13 cellular contexts compared by ENCODE assay signal in genomic region chr4:91198951-91199350, GRCh38.
DNase-seq lines count a peak whose midpoint lies in the region; ATAC-seq and TF ChIP-seq lines count a peak whose summit lies in the region.
"Had no signal": no experiment of that assay in that cellular context is flagged by ENCODE, and none has a peak within 500 bp of the region (broad histone marks: within the 10 kb centered on the region; RNA-seq: fewer than 3 reads in every experiment).

No MANE protein-coding gene starts in this region.

- H3K27me3 ChIP-seq in OCI-LY3 (ENCODE audit: low read depth, low read length), result no peaks in the 10 kb centered on the region
- no peaks in the 10 kb centered on the region for H3K27me3 ChIP-seq in CD8-positive, alpha-beta memory T cell (ENCODE audit: insufficient read depth, low read length, poor library complexity, severe bottlenecking)
- H3K27me3 ChIP-seq: adrenal gland had no signal

- ATAC-seq in GM21786 (IDR thresholded peaks at IDR 0.05; ENCODE audit: unreplicated experiment) (peak; percentile 54), HG03342 (IDR thresholded peaks at IDR 0.05; ENCODE audit: unreplicated experiment) (no peak)

- no peak overlapping the region for H3K4me3 Mint-ChIP-seq in CD8-positive, alpha-beta memory T cell
- H3K4me3 Mint-ChIP-seq: CD4-positive, CD25-positive, alpha-beta regulatory T cell; nephron progenitor cell had no signal

- H3K9ac ChIP-seq in OCI-LY3 (ENCODE audit: low read length), result no peak overlapping the region

- peaks cover 0 to 11% (median 4%) of the 10 kb centered on the region in 5 donors for H3K9me3 Mint-ChIP-seq in CD8-positive, alpha-beta memory T cell
- H3K9me3 Mint-ChIP-seq: nephron progenitor cell had no signal

- H3K36me3 Mint-ChIP-seq in CD8-positive, alpha-beta memory T cell, result no peaks in the 10 kb centered on the region
- H3K36me3 Mint-ChIP-seq: CD4-positive, CD25-positive, alpha-beta regulatory T cell had no signal

- peak overlapping the region; percentile 25; the same call in 1 of the 2 replicates for H3K4me3 ChIP-seq in OCI-LY3 (ENCODE audit: low read length)
- H3K4me3 ChIP-seq in CD8-positive, alpha-beta memory T cell (ENCODE audit: low read length), result no peak overlapping the region

- in situ Hi-C loops in ACHN (cut with HindIII; ENCODE audit: low pct_ligation_motif_present, low pct_unique_long_range_greater_than_20kb, low sequenced_read_pairs), result no loop called here

- DNase-seq in ACHN (peak; percentile 42), glomerular visceral epithelial cell (ENCODE audit: extremely low spot score) (peak; percentile 9), DMS79 treated with DMSO at 0.1 percent for 48 hours (lab: John Stamatoyannopoulos, UW) (no peak), MV-4-11 (lab: John Stamatoyannopoulos, UW) (no peak)
- no peak for DNase-seq in CD8-positive, alpha-beta memory T cell
- DNase-seq: adrenal gland; CD4-positive, CD25-positive, alpha-beta regulatory T cell; NCI-H2171; nephron progenitor cell; SW 1271 had no signal

- CTCF ChIA-PET in CD8-positive, alpha-beta memory T cell (lab: Charles Lee), result no interaction called here

- no peaks in the 10 kb centered on the region for H3K27me3 Mint-ChIP-seq in CD8-positive, alpha-beta memory T cell
- H3K27me3 Mint-ChIP-seq: CD4-positive, CD25-positive, alpha-beta regulatory T cell had no signal

- peaks cover 5% of the 10 kb centered on the region for H3K4me1 ChIP-seq in OCI-LY3 (ENCODE audit: low read length)
- no peaks in the 10 kb centered on the region for H3K4me1 ChIP-seq in CD8-positive, alpha-beta memory T cell (ENCODE audit: insufficient read depth, low read length)
- H3K4me1 ChIP-seq: adrenal gland had no signal

- H3K27ac Mint-ChIP-seq in CD8-positive, alpha-beta memory T cell, result peak overlapping the region in 1 of 8 donors; percentile 4
- H3K27ac Mint-ChIP-seq: CD4-positive, CD25-positive, alpha-beta regulatory T cell; nephron progenitor cell had no signal

- peak overlapping the region; percentile 33 for H3K4me2 ChIP-seq in OCI-LY3 (ENCODE audit: low read length)

- H3K4me1 Mint-ChIP-seq in CD8-positive, alpha-beta memory T cell, result no peaks in the 10 kb centered on the region
- H3K4me1 Mint-ChIP-seq: CD4-positive, CD25-positive, alpha-beta regulatory T cell; nephron progenitor cell had no signal

- H3K9me3 ChIP-seq in OCI-LY3 (ENCODE audit: insufficient read depth, low read length), result no peaks in the 10 kb centered on the region
- no peaks in the 10 kb centered on the region for H3K9me3 ChIP-seq in CD8-positive, alpha-beta memory T cell (ENCODE audit: low read length)
- H3K9me3 ChIP-seq: adrenal gland had no signal

- no peak overlapping the region for H3K27ac ChIP-seq in OCI-LY3 (ENCODE audit: low read length)
- H3K27ac ChIP-seq in CD8-positive, alpha-beta memory T cell (ENCODE audit: low read depth, low read length), result no peak overlapping the region
- H3K27ac ChIP-seq: adrenal gland had no signal

- no peak for TF ChIP-seq CTCF in OCI-LY3 (IDR thresholded peaks at IDR 0.05; ENCODE audit: low read depth, low read length)

- no peaks in the 10 kb centered on the region for H4K20me1 ChIP-seq in OCI-LY3 (ENCODE audit: insufficient read depth, low read length)

- H2AFZ ChIP-seq in OCI-LY3 (ENCODE audit: low read depth, low read length), result peak overlapping the region; percentile 51

- H3K79me2 ChIP-seq in OCI-LY3 (ENCODE audit: low read length), result no peaks in the 10 kb centered on the region

- no peaks in the 10 kb centered on the region for H3K36me3 ChIP-seq in OCI-LY3 (replicated peaks; ENCODE audit: low read depth, low read length)
- no peaks in the 10 kb centered on the region for H3K36me3 ChIP-seq in CD8-positive, alpha-beta memory T cell (ENCODE audit: insufficient read depth, low read length)
- H3K36me3 ChIP-seq: adrenal gland had no signal

- POLR2A ChIA-PET in CD8-positive, alpha-beta memory T cell (lab: Charles Lee), result no interaction called here

Comparison
In these comparisons a context has a peak if more than half of its experiments do, and no peak if none do; other contexts are left out.
1. DNase-seq: peak in ACHN (single experiment) and glomerular visceral epithelial cell (single experiment); none in CD8-positive, alpha-beta memory T cell (0 of 5), DMS79 treated with DMSO at 0.1 percent for 48 hours (single experiment) and MV-4-11 (single experiment).